Comparison of ENCODE assay signal across 22 cellular contexts in genomic region chr3:185637388-185637787, GRCh38. TPM values are rescaled to one million over a fixed set of nuclear protein-coding genes. Genes with fewer than 3 reads are reported as not detected.
DNase-seq lines count a peak whose midpoint lies in the region; ATAC-seq, FAIRE-seq and TF ChIP-seq lines count a peak whose summit lies in the region.
"Had no signal": no experiment of that assay in that cellular context is flagged by ENCODE, and none has a peak within 500 bp of the region (broad histone marks: within the 10 kb centered on the region; RNA-seq: fewer than 3 reads in every experiment).

No MANE protein-coding gene starts in this region.

- H3K9ac ChIP-seq in endothelial cell of umbilical vein (replicated peaks; ENCODE audit: extremely low read depth, insufficient read depth, low read length): no peak overlapping the region

- peak overlapping the region; percentile 79 for H3K27ac Mint-ChIP-seq in progenitor cell of endocrine pancreas

- POLR2A ChIA-PET in endothelial cell of umbilical vein (lab: Charles Lee): no interaction called here

- TF ChIP-seq POLR2A in endothelial cell of umbilical vein (IDR thresholded peaks at IDR 0.05; ENCODE audit: low read depth, low read length): no peak

- H3K27me3 ChIP-seq in endothelial cell of umbilical vein (ENCODE audit: control insufficient read depth in 2 of 2, insufficient read depth in 2 of 2, low read length in 2 of 2): no peaks in the 10 kb centered on the region
- H3K27me3 ChIP-seq: MG63, SJCRH30 had no signal

- no peak overlapping the region for H3K4me2 ChIP-seq in endothelial cell of umbilical vein (ENCODE audit: insufficient read depth, low read length)

- no peaks in the 10 kb centered on the region for H3K79me2 ChIP-seq in endothelial cell of umbilical vein (ENCODE audit: control insufficient read depth, insufficient read depth, low read length)

- BruUV-seq in endothelial cell of umbilical vein (replicated peaks; lab: Mats Ljungman, UMichigan): no TSS peak

- no peaks in the 10 kb centered on the region for H3K4me1 ChIP-seq in endothelial cell of umbilical vein (ENCODE audit: control insufficient read depth, extremely low read depth, insufficient read depth, low read length)
- H3K4me1 ChIP-seq: HAP-1, SJCRH30 had no signal

- ATAC-seq in SK-N-SH treated with all-trans-retinoic acid at 6 μM for 48 hours: peak; percentile 7

- intact Hi-C loops in endothelial cell of umbilical vein (cut with micrococcal nuclease): no loop called here

- H3K36me3 ChIP-seq in endothelial cell of umbilical vein (ENCODE audit: control insufficient read depth in 2 of 2, extremely low read depth in 1 of 2, insufficient read depth in 2 of 2, low read length in 2 of 2): no peaks in the 10 kb centered on the region

- H3K27ac ChIP-seq in endothelial cell of umbilical vein (ENCODE audit: insufficient read depth, low read depth, low read length) (no peak overlapping the region), substantia nigra (ENCODE audit: low read depth, low read length, poor library complexity, severe bottlenecking) (no peak overlapping the region)
- H3K27ac ChIP-seq: RWPE1, SJCRH30 had no signal

- H3K9me3 ChIP-seq in endothelial cell of umbilical vein (replicated peaks; ENCODE audit: control insufficient read depth, insufficient read depth, low read length): no peaks in the 10 kb centered on the region
- H3K9me3 ChIP-seq: HAP-1, MG63, SJCRH30 had no signal

- no peaks in the 10 kb centered on the region for H3K9me1 ChIP-seq in endothelial cell of umbilical vein (replicated peaks; ENCODE audit: control insufficient read depth, extremely low read depth, insufficient read depth, low read length)

- TF ChIP-seq CTCF in endothelial cell of umbilical vein (IDR thresholded peaks at IDR 0.05; ENCODE audit: extremely low read depth in 1 of 2, insufficient read depth in 1 of 2, low read depth in 1 of 2, low read length in 2 of 2) (no peak), progenitor cell of endocrine pancreas (IDR thresholded peaks at IDR 0.05; ENCODE audit: unreplicated experiment) (no peak)

- CTCF ChIA-PET in endothelial cell of umbilical vein (lab: Charles Lee): interaction anchor here (2.1 kb wide), 1 partner anchor 23 kb away, joined by 7 read pairs; no protein-coding TSS in a partner anchor

- no peak for FAIRE-seq in endothelial cell of umbilical vein (lab: Jason Lieb, UNC)

- DNase-seq in MV-4-11 (lab: John Stamatoyannopoulos, UW) (peak; percentile 26), endothelial cell of umbilical vein (ENCODE audit: low read depth, low spot score) (no peak), progenitor cell of endocrine pancreas (ENCODE audit: low spot score, unreplicated experiment) (no peak), SW480 (ENCODE audit: low spot score) (no peak), substantia nigra (lab: John Stamatoyannopoulos, UW) (no peak), OCI-M1 (lab: John Stamatoyannopoulos, UW) (no peak)
- DNase-seq: AML-193, DMS 273 treated with DMSO at 0.1 percent for 48 hours, DND-41, Karpas-422, MG63, NCI-H1105, NCI-H1694, NCI-H2081 treated with DMSO at 0.1 percent for 48 hours, NCI-H510A treated with DMSO at 0.1 percent for 48 hours, NCI-H82, SJCRH30, SW 1271 had no signal

- H2AFZ ChIP-seq in endothelial cell of umbilical vein (ENCODE audit: low read depth, low read length): no peak overlapping the region

- H3K9me3 Mint-ChIP-seq in progenitor cell of endocrine pancreas (ENCODE audit: low read depth): no peaks in the 10 kb centered on the region
- H3K9me3 Mint-ChIP-seq: CD14-positive monocyte had no signal

- H4K20me1 ChIP-seq in endothelial cell of umbilical vein (replicated peaks; ENCODE audit: control insufficient read depth, extremely low read depth, insufficient read depth, low read length): no peaks in the 10 kb centered on the region

- H3K4me3 ChIP-seq in endothelial cell of umbilical vein (replicated peaks in 1 of 3; ENCODE audit: insufficient read depth in 1 of 3, low read depth in 1 of 3, low read length in 3 of 3): no peak overlapping the region
- H3K4me3 ChIP-seq: HAP-1, MG63, SJCRH30 had no signal

- H3K36me3 Mint-ChIP-seq in progenitor cell of endocrine pancreas (ENCODE audit: insufficient read depth): peaks cover 8% of the 10 kb centered on the region

- peaks cover 8% of the 10 kb centered on the region for H3K4me1 Mint-ChIP-seq in progenitor cell of endocrine pancreas (ENCODE audit: low read depth)

- peaks cover 3% of the 10 kb centered on the region for H3K27me3 Mint-ChIP-seq in progenitor cell of endocrine pancreas

- dilution Hi-C loops in endothelial cell of umbilical vein (cut with MboI; ENCODE audit: extremely low pct_ligation_motif_present, low sequenced_read_pairs): no loop called here

- no peak overlapping the region for H3K4me3 Mint-ChIP-seq in progenitor cell of endocrine pancreas (ENCODE audit: low read depth)

TF ChIP-seq in SK-N-SH treated with all-trans-retinoic acid at 6 μM for 48 hours, 23 proteins besides CTCF, POLR2A, EP300 and RAD21 (continues in another document):
- TF ChIP-seq PATZ1 (CRISPR knock-in tag; IDR thresholded peaks at IDR 0.05; ENCODE audit: borderline replicate concordance) (no peak), CSDC2 (CRISPR knock-in tag; IDR thresholded peaks at IDR 0.05) (no peak), ZC3H10 (CRISPR knock-in tag; IDR thresholded peaks at IDR 0.05) (no peak), ZNF8 (CRISPR knock-in tag; IDR thresholded peaks at IDR 0.05) (no peak), ZFP30 (CRISPR knock-in tag; IDR thresholded peaks at IDR 0.05) (no peak), ZNF70 (CRISPR knock-in tag; IDR thresholded peaks at IDR 0.05) (no peak)

TF ChIP-seq in endothelial cell of umbilical vein, 7 proteins besides CTCF, POLR2A, EP300 and RAD21:
- TF ChIP-seq POLR2AphosphoS5 (IDR thresholded peaks at IDR 0.05; ENCODE audit: insufficient read depth, low read depth, low read length): peak; percentile 47
- no peak for TF ChIP-seq EZH2 (IDR thresholded peaks at IDR 0.05; ENCODE audit: borderline replicate concordance, low read depth, low read length, severe bottlenecking)

RNA-seq across cellular contexts. Expression of gene SENP2, which starts 51.3 kb away (rescaled TPM):
- total RNA-seq in endothelial cell of umbilical vein (38.9 and 40.4 TPM in 2 replicates), progenitor cell of endocrine pancreas (52.3 and 59.2 TPM in 2 replicates)
- 3.8 and 4.2 TPM in 2 replicates for polyA plus RNA-seq in endothelial cell of umbilical vein
- polyA plus RNA-seq in endothelial cell of umbilical vein (2011; cell fraction: cytosol; rRNA removed): 9.1 and 10.3 TPM in 2 replicates
- 9.4 and 16.8 TPM in 2 replicates for polyA plus RNA-seq in endothelial cell of umbilical vein (2011; cell fraction: nucleus; rRNA removed)
- polyA plus RNA-seq in endothelial cell of umbilical vein (2012): 17.1 and 27.1 TPM in 2 replicates
- polyA minus RNA-seq in endothelial cell of umbilical vein: 8.2 and 10.0 TPM in 2 replicates
- 19.0 TPM for polyA minus RNA-seq in endothelial cell of umbilical vein (2011; cell fraction: cytosol; rRNA and poly(A)+ RNA removed)
- polyA minus RNA-seq in endothelial cell of umbilical vein (2011; cell fraction: nucleus; rRNA and poly(A)+ RNA removed): 8.4 and 9.9 TPM in 2 replicates
